15 cellular contexts compared by ENCODE assay signal in the genomic region with DNA sequence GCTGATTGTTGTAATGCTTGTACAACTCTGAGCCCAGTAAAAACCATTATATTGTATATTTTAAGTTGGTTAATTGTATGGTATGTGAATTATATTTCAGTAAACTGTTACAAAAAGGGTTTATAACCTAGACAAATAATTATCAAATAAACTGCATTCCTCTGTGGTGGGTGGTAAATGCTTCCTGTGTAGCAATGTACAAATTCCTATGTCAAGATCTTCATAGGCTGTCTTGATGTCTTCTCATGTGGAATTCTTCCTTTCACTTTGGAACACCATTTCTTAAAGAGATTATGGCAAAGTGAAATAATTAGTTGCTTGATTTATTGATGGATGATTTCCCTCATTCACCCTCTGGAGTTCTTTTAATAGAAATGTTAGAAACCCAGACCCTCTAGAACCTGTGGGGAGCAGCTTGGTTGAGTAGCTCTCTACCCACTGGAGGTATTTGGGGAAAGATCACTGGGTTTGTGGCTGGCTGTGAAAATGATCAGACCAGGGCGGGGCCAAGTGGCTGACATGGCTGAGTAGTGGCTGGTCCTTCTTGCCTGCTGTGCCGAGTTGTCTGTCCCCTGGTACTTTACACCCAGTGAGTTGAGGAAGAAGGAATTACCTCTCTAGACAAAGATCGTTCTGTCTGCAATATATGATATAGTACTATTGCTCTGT. TPM values are rescaled to one million over a fixed set of nuclear protein-coding genes. Genes with fewer than 3 reads are reported as not detected.
DNase-seq lines count a peak whose midpoint lies in the region; ATAC-seq and TF ChIP-seq lines count a peak whose summit lies in the region.
"Had no signal": no experiment of that assay in that cellular context is flagged by ENCODE, and none has a peak within 500 bp of the region (broad histone marks: within the 10 kb centered on the region; RNA-seq: fewer than 3 reads in every experiment).

No MANE protein-coding gene starts in this region.

- 80 to 97% methylated on average over 3 of the region's 3 CpGs for WGBS in testis, 2 donors

- H3K4me3 ChIP-seq in neutrophil (ENCODE audit: low read depth in 1 of 2, low read length in 1 of 2) (no peak overlapping the region), testis (no peak overlapping the region)
- H3K4me3 ChIP-seq: adrenal gland, thyroid gland had no signal

- DNase-seq in T-helper 1 cell (no peak), testis (no peak)
- no peak for DNase-seq in activated CD4-positive, alpha-beta memory T cell treated with anti-CD3 and anti-CD28 coated beads, Interleukin-2, amount 10 ng/mL, durations not matched to agents 7 days and 5 days
- DNase-seq in NK-92 treated with Interleukin-12 subunit alpha and Interleukin-12 subunit beta, amount 100 ng/mL, for 24 hours (lab: John Stamatoyannopoulos, UW), result no peak
- DNase-seq: activated CD4-positive, CD25-positive, alpha-beta regulatory T cell; adrenal gland; NCI-H1105 treated with DMSO at 0.1 percent for 48 hours; nephron progenitor cell; stimulated activated CD4-positive, alpha-beta T cell treated with anti-CD3 and anti-CD28 coated beads, Interleukin-2, amount 100 ng/mL, for 48 hours; thyroid gland had no signal

- H3K9me3 Mint-ChIP-seq in T-helper 1 cell treated with Interleukin-12 subunit alpha and Interleukin-12 subunit beta and Interleukin-4 antibody, amounts not matched to agents 30 μg/mL and 1 μg/mL, for 36 hours, result peaks cover 25% of the 10 kb centered on the region
- H3K9me3 Mint-ChIP-seq in activated CD4-positive, alpha-beta memory T cell treated with anti-CD3 and anti-CD28 coated beads, Interleukin-2, amount 10 ng/mL, durations not matched to agents 7 days and 5 days, result peaks cover 24% of the 10 kb centered on the region

- TF ChIP-seq POLR2A in testis (IDR thresholded peaks at IDR 0.05), result no peak

- H3K27ac ChIP-seq in neutrophil (peak overlapping the region; percentile 76), testis (no peak overlapping the region)
- H3K27ac ChIP-seq: 22Rv1, adrenal gland, thyroid gland had no signal

- no peak overlapping the region for H3K4me3 Mint-ChIP-seq in T-helper 1 cell treated with Interleukin-12 subunit alpha and Interleukin-12 subunit beta and Interleukin-4 antibody, amounts not matched to agents 30 μg/mL and 1 μg/mL, for 36 hours
- H3K4me3 Mint-ChIP-seq in activated CD4-positive, alpha-beta memory T cell treated with anti-CD3 and anti-CD28 coated beads, Interleukin-2, amount 10 ng/mL, durations not matched to agents 7 days and 5 days, result no peak overlapping the region
- H3K4me3 Mint-ChIP-seq: nephron progenitor cell had no signal

- CTCF ChIA-PET in activated CD4-positive, alpha-beta memory T cell treated with anti-CD3 and anti-CD28 coated beads, Interleukin-2, amount 10 ng/mL, durations not matched to agents 7 days and 5 days (lab: Charles Lee), result interaction anchor here (1.2 to 5.5 kb wide), 6 partner anchors 13 to 180 kb away, joined by 4 to 43 read pairs (median 9); no protein-coding TSS in a partner anchor

- intact Hi-C loops in testis (cut with DNase I; ENCODE audit: low total_unique reads), result no loop called here

- no peaks in the 10 kb centered on the region for H3K27me3 Mint-ChIP-seq in T-helper 1 cell treated with Interleukin-12 subunit alpha and Interleukin-12 subunit beta and Interleukin-4 antibody, amounts not matched to agents 30 μg/mL and 1 μg/mL, for 36 hours (ENCODE audit: low read depth)
- no peaks in the 10 kb centered on the region for H3K27me3 Mint-ChIP-seq in activated CD4-positive, alpha-beta memory T cell treated with anti-CD3 and anti-CD28 coated beads, Interleukin-2, amount 10 ng/mL, durations not matched to agents 7 days and 5 days

- H3K27ac Mint-ChIP-seq in T-helper 1 cell treated with Interleukin-12 subunit alpha and Interleukin-12 subunit beta and Interleukin-4 antibody, amounts not matched to agents 30 μg/mL and 1 μg/mL, for 36 hours, result peak overlapping the region; percentile 69
- H3K27ac Mint-ChIP-seq in activated CD4-positive, alpha-beta memory T cell treated with anti-CD3 and anti-CD28 coated beads, Interleukin-2, amount 10 ng/mL, durations not matched to agents 7 days and 5 days, result peak overlapping the region; percentile 91
- H3K27ac Mint-ChIP-seq: nephron progenitor cell had no signal

- H3K4me1 ChIP-seq in neutrophil (ENCODE audit: control insufficient read depth in 1 of 2, insufficient read depth in 1 of 2, low read depth in 1 of 2, low read length in 1 of 2), result peaks cover 49 to 58% of the 10 kb centered on the region in 2 experiments
- H3K4me1 ChIP-seq in testis, result no peaks in the 10 kb centered on the region

- H3K36me3 Mint-ChIP-seq in T-helper 1 cell treated with Interleukin-12 subunit alpha and Interleukin-12 subunit beta and Interleukin-4 antibody, amounts not matched to agents 30 μg/mL and 1 μg/mL, for 36 hours (ENCODE audit: low read depth), result peaks cover 21% of the 10 kb centered on the region
- peaks cover 36% of the 10 kb centered on the region for H3K36me3 Mint-ChIP-seq in activated CD4-positive, alpha-beta memory T cell treated with anti-CD3 and anti-CD28 coated beads, Interleukin-2, amount 10 ng/mL, durations not matched to agents 7 days and 5 days (ENCODE audit: low read depth)

- H3K27me3 ChIP-seq in neutrophil, result no peaks in the 10 kb centered on the region
- H3K27me3 ChIP-seq in testis, result no peaks in the 10 kb centered on the region
- H3K27me3 ChIP-seq: adrenal gland, thyroid gland had no signal

- peak; percentile 29 for ATAC-seq in HG02623 (IDR thresholded peaks at IDR 0.05; ENCODE audit: unreplicated experiment)
- ATAC-seq in HG03139 (IDR thresholded peaks at IDR 0.05; ENCODE audit: unreplicated experiment), result no peak

- peaks cover 60% of the 10 kb centered on the region for H3K4me1 Mint-ChIP-seq in T-helper 1 cell treated with Interleukin-12 subunit alpha and Interleukin-12 subunit beta and Interleukin-4 antibody, amounts not matched to agents 30 μg/mL and 1 μg/mL, for 36 hours (ENCODE audit: low read depth)
- peaks cover 77% of the 10 kb centered on the region for H3K4me1 Mint-ChIP-seq in activated CD4-positive, alpha-beta memory T cell treated with anti-CD3 and anti-CD28 coated beads, Interleukin-2, amount 10 ng/mL, durations not matched to agents 7 days and 5 days
- H3K4me1 Mint-ChIP-seq: nephron progenitor cell had no signal

- TF ChIP-seq CTCF in neutrophil (IDR thresholded peaks at IDR 0.05) (no peak), testis (IDR thresholded peaks at IDR 0.05) (no peak)

- no peaks in the 10 kb centered on the region for H3K36me3 ChIP-seq in neutrophil
- no peaks in the 10 kb centered on the region for H3K36me3 ChIP-seq in testis (ENCODE audit: low read depth, missing control alignments)
- H3K36me3 ChIP-seq: adrenal gland, thyroid gland had no signal

- POLR2A ChIA-PET in activated CD4-positive, alpha-beta memory T cell treated with anti-CD3 and anti-CD28 coated beads, Interleukin-2, amount 10 ng/mL, durations not matched to agents 7 days and 5 days (lab: Charles Lee), result interaction anchor here (0.8 to 4.4 kb wide), 5 partner anchors 13 to 112 kb away, joined by 3 to 21 read pairs (median 3); a partner anchor contains a TSS

- H3K9me3 ChIP-seq in neutrophil, result no peaks in the 10 kb centered on the region
- no peaks in the 10 kb centered on the region for H3K9me3 ChIP-seq in testis
- H3K9me3 ChIP-seq: thyroid gland had no signal

RNA-seq across cellular contexts. Expression of a gene that starts 22.4 kb away (rescaled TPM):
- 10 to 100 TPM; 44.5 to 44.9 TPM for total RNA-seq in activated CD4-positive, alpha-beta memory T cell treated with anti-CD3 and anti-CD28 coated beads, Interleukin-2, amount 10 ng/mL, durations not matched to agents 7 days and 5 days
- total RNA-seq in testis, result 10 to 100 TPM; 64.5 to 73.8 TPM
- 31.6 TPM for polyA plus RNA-seq in testis (ENCODE audit: insufficient read depth, low read depth, low replicate concordance)
